ENCODE assay signal across 23 cellular contexts in the genomic region with DNA sequence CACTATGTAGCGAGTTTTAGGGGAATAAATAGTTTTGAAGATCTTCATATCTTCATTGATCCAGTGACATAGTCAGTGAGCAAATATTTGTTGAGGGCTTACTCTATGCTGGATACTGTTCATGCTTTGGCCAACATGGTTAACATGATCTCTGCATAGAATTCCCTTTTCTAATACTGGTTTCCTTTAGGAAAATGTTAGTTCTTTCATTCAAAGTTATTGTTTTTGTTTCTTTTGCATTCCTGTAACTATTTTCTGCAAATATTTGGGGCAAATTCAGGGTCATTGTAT.
DNase-seq lines count a peak whose midpoint lies in the region; ATAC-seq, FAIRE-seq and TF ChIP-seq lines count a peak whose summit lies in the region.
"Had no signal": no experiment of that assay in that cellular context is flagged by ENCODE, and none has a peak within 500 bp of the region (broad histone marks: within the 10 kb centered on the region; RNA-seq: fewer than 3 reads in every experiment).

No MANE protein-coding gene starts in this region.

- H3K27ac ChIP-seq in right lobe of liver (peak overlapping the region in 1 of 3 donors; percentile 13), HepG2 (ENCODE audit: extremely low read length, insufficient read depth, low read length) (no peak overlapping the region), PC-3 (ENCODE audit: low read length) (no peak overlapping the region), mesenchymal stem cell (ENCODE audit: low read length, poor library complexity, severe bottlenecking) (peak overlapping the region; percentile 52)
- H3K27ac ChIP-seq: C4-2B, PC-9 had no signal

- H2BK120ac ChIP-seq in mesenchymal stem cell (ENCODE audit: low read depth, low read length) = no peak overlapping the region

- no peak for TF ChIP-seq EP300 in HepG2 (IDR thresholded peaks at IDR 0.05; ENCODE audit: low read depth in 2 of 2, low read length in 2 of 2)
- TF ChIP-seq EP300 in HepG2 (CRISPR knock-in tag; IDR thresholded peaks at IDR 0.05; ENCODE audit: borderline replicate concordance) = no peak

- no peak overlapping the region for H3K9ac ChIP-seq in HepG2 (ENCODE audit: insufficient read depth, low read depth, low read length)
- H3K9ac ChIP-seq in PC-3 (ENCODE audit: low read length) = no peak overlapping the region
- no peak overlapping the region for H3K9ac ChIP-seq in mesenchymal stem cell (ENCODE audit: low read length)

- peak; percentile 82 to 88 (median 84) for ATAC-seq in right lobe of liver
- ATAC-seq in HepG2 = no peak
- peak; percentile 61 for ATAC-seq in PC-3
- ATAC-seq in GM18873 (IDR thresholded peaks at IDR 0.05; ENCODE audit: low FRiP score, unreplicated experiment) = no peak
- ATAC-seq: CD8-positive, alpha-beta T cell; K562 had no signal

- no peak overlapping the region for H2BK5ac ChIP-seq in mesenchymal stem cell (ENCODE audit: low read depth, low read length, poor library complexity, severe bottlenecking)

- H3K4me3 ChIP-seq in right lobe of liver (peak overlapping the region in 2 of 3 donors; percentile 7 to 20), HepG2 (replicated peaks in 1 of 3; ENCODE audit: insufficient read depth in 1 of 3, low read depth in 2 of 3, low read length in 3 of 3) (no peak overlapping the region), PC-3 (ENCODE audit: low read length) (no peak overlapping the region), mesenchymal stem cell (ENCODE audit: insufficient read depth in 1 of 2, low read depth in 1 of 2, low read length in 2 of 2) (no peak overlapping the region)
- H3K4me3 ChIP-seq: K562, MG63, PC-9 had no signal

- H3K9me3 ChIP-seq in right lobe of liver (no peaks in the 10 kb centered on the region), HepG2 (ENCODE audit: low read length) (peaks cover 12% of the 10 kb centered on the region; the same call in 1 of the 2 replicates), PC-3 (ENCODE audit: low read length) (no peaks in the 10 kb centered on the region), mesenchymal stem cell (ENCODE audit: control insufficient read depth, low read length) (no peaks in the 10 kb centered on the region)
- H3K9me3 ChIP-seq: Caco-2, MG63 had no signal

- no peak for TF ChIP-seq CTCF in right lobe of liver (IDR thresholded peaks at IDR 0.05)
- TF ChIP-seq CTCF in HepG2 (CRISPR knock-in tag; IDR thresholded peaks at IDR 0.05) = no peak
- TF ChIP-seq CTCF in PC-3 (conservative IDR thresholded peaks at IDR 0.05; ENCODE audit: low read depth, low read length) = no peak

- BruUV-seq in HepG2 (replicated peaks; lab: Mats Ljungman, UMichigan) (no TSS peak), PC-3 (replicated peaks; lab: Mats Ljungman, UMichigan) (no TSS peak)

- TF ChIP-seq RAD21 in HepG2 (CRISPR knock-in tag; IDR thresholded peaks at IDR 0.05) = no peak

- H4K91ac ChIP-seq in mesenchymal stem cell (ENCODE audit: low read length) = no peak overlapping the region

- no peak overlapping the region for H2BK12ac ChIP-seq in mesenchymal stem cell (ENCODE audit: low read length in 2 of 2)

- intact Hi-C loops in right lobe of liver (cut with DNase I) = no loop called here
- intact Hi-C loops in HepG2 (cut with micrococcal nuclease; ENCODE audit: unreplicated experiment) = no loop called here
- intact Hi-C loops in PC-3 (cut with micrococcal nuclease) = no loop called here

- CTCF ChIA-PET in HepG2 (lab: Yijun Ruan, JAX; ENCODE audit: low intra/inter-chr PET ratio, low total read pairs) = no interaction called here
- CTCF ChIA-PET in PC-3 (lab: Charles Lee) = no interaction called here

- H3K79me2 ChIP-seq in HepG2 (ENCODE audit: insufficient read depth, low read length) = no peaks in the 10 kb centered on the region
- no peaks in the 10 kb centered on the region for H3K79me2 ChIP-seq in PC-3 (ENCODE audit: low read length)

- no peak for FAIRE-seq in HepG2 (lab: Jason Lieb, UNC)
- FAIRE-seq: GM12892, GM19239, K562 had no signal

- H2AFZ ChIP-seq in HepG2 (ENCODE audit: low read length) (no peak overlapping the region), PC-3 (ENCODE audit: low read length) (no peak overlapping the region), mesenchymal stem cell (ENCODE audit: low read depth, low read length) (no peak overlapping the region)
- H2AFZ ChIP-seq: PC-9 had no signal

- TF ChIP-seq POLR2A in right lobe of liver (IDR thresholded peaks at IDR 0.05) (no peak), HepG2 (IDR thresholded peaks at IDR 0.05; ENCODE audit: insufficient read depth in 1 of 2, low read depth in 2 of 2, low read length in 2 of 2) (no peak)

- H3K23ac ChIP-seq in mesenchymal stem cell (ENCODE audit: low read length in 2 of 2) = no peak overlapping the region

- H2AK5ac ChIP-seq in mesenchymal stem cell (ENCODE audit: low read length, severe bottlenecking) = peak overlapping the region; percentile 42

- POLR2A ChIA-PET in HepG2 (lab: Yijun Ruan, JAX) = no interaction called here
- POLR2A ChIA-PET in PC-3 (lab: Charles Lee; ENCODE audit: unreplicated experiment) = no interaction called here

- H3K4me2 ChIP-seq in HepG2 (ENCODE audit: low read depth, low read length) (no peak overlapping the region), PC-3 (ENCODE audit: low read length) (peak overlapping the region; percentile 2; the same call in 1 of the 2 replicates), mesenchymal stem cell (ENCODE audit: low read length, poor library complexity, severe bottlenecking) (no peak overlapping the region)
- H3K4me2 ChIP-seq: PC-9 had no signal

- H3K14ac ChIP-seq in mesenchymal stem cell (ENCODE audit: low read length in 2 of 2) = no peak overlapping the region

- no peaks in the 10 kb centered on the region for H3K9me2 ChIP-seq in PC-3 (replicated peaks; ENCODE audit: low read length)

- no peaks in the 10 kb centered on the region for H3F3A ChIP-seq in PC-3 (ENCODE audit: low read length, unreplicated experiment)

- DNase-seq in right lobe of liver = no peak
- DNase-seq in HepG2 (ENCODE audit: low spot score) = no peak
- peak; percentile 17 for DNase-seq in PC-3
- no peak for DNase-seq in mesenchymal stem cell
- DNase-seq in SHP77 (lab: John Stamatoyannopoulos, UW) = no peak
- no peak for DNase-seq in NCI-H82 (lab: John Stamatoyannopoulos, UW)
- DNase-seq: Caco-2; CD8-positive, alpha-beta T cell; DMS 273 treated with DMSO at 0.1 percent for 48 hours; DND-41; NCI-H187; NCI-H2081 treated with DMSO at 0.1 percent for 48 hours; NCI-H2171; NCI-H226; NCI-H510A; PC-9; Right ventricle myocardium superior had no signal

- no peak overlapping the region for H4K8ac ChIP-seq in mesenchymal stem cell (ENCODE audit: low read length)

- no peaks in the 10 kb centered on the region for H4K20me1 ChIP-seq in HepG2 (ENCODE audit: insufficient read depth, low read length)
- no peaks in the 10 kb centered on the region for H4K20me1 ChIP-seq in PC-3 (ENCODE audit: low read length)

- H3K4me1 ChIP-seq in right lobe of liver (peaks cover 0 to 21% (median 7%) of the 10 kb centered on the region in 4 donors), HepG2 (ENCODE audit: insufficient read depth, low read length) (no peaks in the 10 kb centered on the region), PC-3 (ENCODE audit: insufficient read depth, low read length) (peaks cover 9% of the 10 kb centered on the region), mesenchymal stem cell (ENCODE audit: control insufficient read depth, insufficient read depth, low read depth, low read length) (no peaks in the 10 kb centered on the region)
- H3K4me1 ChIP-seq: Caco-2 had no signal

- H3K79me1 ChIP-seq in mesenchymal stem cell (replicated peaks; ENCODE audit: low read length, poor library complexity, severe bottlenecking) = no peaks in the 10 kb centered on the region

- H3K4ac ChIP-seq in mesenchymal stem cell (ENCODE audit: low read depth in 1 of 2, low read length in 2 of 2) = no peak overlapping the region

- H3K27me3 ChIP-seq in right lobe of liver (no peaks in the 10 kb centered on the region), HepG2 (ENCODE audit: control insufficient read depth in 1 of 2, insufficient read depth in 2 of 2, low read length in 2 of 2) (no peaks in the 10 kb centered on the region), PC-3 (ENCODE audit: low read length) (no peaks in the 10 kb centered on the region), mesenchymal stem cell (ENCODE audit: control insufficient read depth in 1 of 2, insufficient read depth in 1 of 2, low read length in 2 of 2) (no peaks in the 10 kb centered on the region)
- H3K27me3 ChIP-seq: MG63 had no signal

- no peaks in the 10 kb centered on the region for H3K36me3 ChIP-seq in right lobe of liver
- no peaks in the 10 kb centered on the region for H3K36me3 ChIP-seq in HepG2 (replicated peaks in 1 of 2; ENCODE audit: control insufficient read depth in 1 of 2, insufficient read depth in 2 of 2, low read length in 2 of 2)
- H3K36me3 ChIP-seq in PC-3 (ENCODE audit: low read depth, low read length) = no peaks in the 10 kb centered on the region
- no peaks in the 10 kb centered on the region for H3K36me3 ChIP-seq in mesenchymal stem cell (ENCODE audit: control insufficient read depth in 1 of 2, insufficient read depth in 2 of 2, low read depth in 1 of 2, low read length in 2 of 2)
- H3K36me3 ChIP-seq: MG63 had no signal

- H2BK15ac ChIP-seq in mesenchymal stem cell (ENCODE audit: low read depth, poor library complexity, severe bottlenecking) = no peak overlapping the region

- 0% methylated on average over 1 of the region's 1 CpG for WGBS in right lobe of liver (ENCODE audit: insufficient coverage, low coverage, low lambda C conversion rate, missing lambda C conversion rate)
- 0% methylated on average over 1 of the region's 1 CpG for WGBS in HepG2 (ENCODE audit: low lambda C conversion rate)
- WGBS in mesenchymal stem cell = 100% methylated on average over 1 of the region's 1 CpG

- in situ Hi-C loops in HepG2 (cut with HindIII; ENCODE audit: extremely low pct_ligation_motif_present, low pct_unique_long_range_greater_than_20kb) = no loop called here

- H3K18ac ChIP-seq in mesenchymal stem cell (ENCODE audit: low read depth in 1 of 2, low read length in 2 of 2) = no peak overlapping the region

Comparison
In these comparisons a context has a peak if more than half of its experiments do, and no peak if none do; other contexts are left out.
1. ATAC-seq: peak in right lobe of liver (4 of 4) and PC-3 (single experiment); none in HepG2 (single experiment) and GM18873 (single experiment).
2. H3K4me3 ChIP-seq: peak in right lobe of liver (2 of 3); none in HepG2 (0 of 3), PC-3 (single experiment) and mesenchymal stem cell (0 of 2).